Comparison of ENCODE assay signal across 8 cellular contexts in genomic region chr17:32142857-32143524, GRCh38. TPM values are rescaled to one million over a fixed set of nuclear protein-coding genes. Genes with fewer than 3 reads are reported as not detected.
DNase-seq lines count a peak whose midpoint lies in the region; ATAC-seq and TF ChIP-seq lines count a peak whose summit lies in the region.

No MANE protein-coding gene starts in this region.

- no peak for TF ChIP-seq EP300 in neural cell (conservative IDR thresholded peaks at IDR 0.05; ENCODE audit: poor library complexity, severe bottlenecking)

- ATAC-seq in GM21528 (IDR thresholded peaks at IDR 0.05; ENCODE audit: low FRiP score, unreplicated experiment) (peak; percentile 6), foreskin keratinocyte (peak; percentile 46), HG03571 (IDR thresholded peaks at IDR 0.05; ENCODE audit: unreplicated experiment) (no peak), HG03196 (IDR thresholded peaks at IDR 0.05; ENCODE audit: unreplicated experiment) (no peak)
- no peak for ATAC-seq in activated T-helper 17 cell treated with anti-CD3 and anti-CD28 coated beads, Interleukin-2, amount 50 U/mL, for 72 hours (replicated peaks)

- H3K4me3 Mint-ChIP-seq in activated T-helper 17 cell treated with anti-CD3 and anti-CD28 coated beads, Interleukin-2, amount 50 U/mL, for 72 hours, result peak overlapping the region; percentile 99

- TF ChIP-seq RAD21 in neural cell (conservative IDR thresholded peaks at IDR 0.05), result no peak

- H3K36me3 Mint-ChIP-seq in activated T-helper 17 cell treated with anti-CD3 and anti-CD28 coated beads, Interleukin-2, amount 50 U/mL, for 72 hours (ENCODE audit: low read depth), result peaks cover 6% of the 10 kb centered on the region

- H3K27ac ChIP-seq in foreskin keratinocyte, result peak overlapping the region; percentile 15
- H3K27ac ChIP-seq in neural cell (ENCODE audit: low read length), result peak overlapping the region; percentile 84

- CTCF ChIA-PET in BJ (lab: Yijun Ruan, JAX), result interaction anchor here (0.6 to 1.4 kb wide), 8 partner anchors 9 to 510 kb away, joined by 3 to 7 read pairs (median 3); no protein-coding TSS in a partner anchor

- no peaks in the 10 kb centered on the region for H3K27me3 ChIP-seq in BJ (ENCODE audit: control insufficient read depth, insufficient read depth, low read length)
- no peaks in the 10 kb centered on the region for H3K27me3 ChIP-seq in foreskin keratinocyte
- no peaks in the 10 kb centered on the region for H3K27me3 ChIP-seq in neural cell (ENCODE audit: insufficient read depth, low read depth, low read length)

- no peaks in the 10 kb centered on the region for H4K20me1 ChIP-seq in neural cell (ENCODE audit: insufficient read depth)

- H3K9ac ChIP-seq in neural cell (ENCODE audit: low read length), result peak overlapping the region; percentile 91

- no peaks in the 10 kb centered on the region for H3K27me3 Mint-ChIP-seq in activated T-helper 17 cell treated with anti-CD3 and anti-CD28 coated beads, Interleukin-2, amount 50 U/mL, for 72 hours

- DNase-seq in BJ (ENCODE audit: low read depth), result no peak
- peak; percentile 42 for DNase-seq in NCI-H510A treated with DMSO at 0.1 percent for 48 hours (lab: John Stamatoyannopoulos, UW)
- peak; percentile 30 to 54 for DNase-seq in foreskin keratinocyte

- H3F3A ChIP-seq in neural cell (ENCODE audit: insufficient read depth, low read length, poor library complexity, severe bottlenecking), result no peaks in the 10 kb centered on the region

- peaks cover 9% of the 10 kb centered on the region for H3K4me1 Mint-ChIP-seq in activated T-helper 17 cell treated with anti-CD3 and anti-CD28 coated beads, Interleukin-2, amount 50 U/mL, for 72 hours

- H3K27ac Mint-ChIP-seq in activated T-helper 17 cell treated with anti-CD3 and anti-CD28 coated beads, Interleukin-2, amount 50 U/mL, for 72 hours, result peak overlapping the region; percentile 97

- H3K79me2 ChIP-seq in neural cell (replicated peaks; ENCODE audit: insufficient read depth, low read length), result peaks cover 32% of the 10 kb centered on the region

- POLR2A ChIA-PET in BJ (lab: Charles Lee), result interaction anchor here (0.5 kb wide), 1 partner anchor 15 kb away, joined by 3 read pairs; no protein-coding TSS in a partner anchor

- peak overlapping the region; percentile 75 for H3K4me3 ChIP-seq in BJ (ENCODE audit: low read depth, low read length)
- H3K4me3 ChIP-seq in neural cell (ENCODE audit: low read length), result peak overlapping the region; percentile 96

- no peaks in the 10 kb centered on the region for H3K9me3 Mint-ChIP-seq in activated T-helper 17 cell treated with anti-CD3 and anti-CD28 coated beads, Interleukin-2, amount 50 U/mL, for 72 hours

- TF ChIP-seq CTCF in BJ (IDR thresholded peaks at IDR 0.05; ENCODE audit: insufficient read depth, low read depth, low read length) (no peak), foreskin keratinocyte (conservative IDR thresholded peaks at IDR 0.05) (no peak), neural cell (IDR thresholded peaks at IDR 0.05; ENCODE audit: poor library complexity, severe bottlenecking) (no peak)

- H3K4me1 ChIP-seq in foreskin keratinocyte, result no peaks in the 10 kb centered on the region

- no peaks in the 10 kb centered on the region for H3K9me2 ChIP-seq in neural cell (ENCODE audit: insufficient read depth, low read length)

- peak overlapping the region; percentile 65 for H3K4me2 ChIP-seq in neural cell (ENCODE audit: low read length)

- no peaks in the 10 kb centered on the region for H3K9me3 ChIP-seq in neural cell (ENCODE audit: low read length)

- H3K36me3 ChIP-seq in BJ (ENCODE audit: control insufficient read depth, insufficient read depth, low read length) (no peaks in the 10 kb centered on the region), neural cell (ENCODE audit: insufficient read depth, low read length) (no peaks in the 10 kb centered on the region)

- peak overlapping the region; percentile 91 for H2AFZ ChIP-seq in neural cell (ENCODE audit: low read depth, low read length)

TF ChIP-seq in neural cell, 6 proteins besides CTCF, POLR2A, EP300 and RAD21:
- TF ChIP-seq TAF1 (IDR thresholded peaks at IDR 0.05; ENCODE audit: low read depth) (no peak), SMC3 (conservative IDR thresholded peaks at IDR 0.05; ENCODE audit: poor library complexity) (no peak), EZH2 (IDR thresholded peaks at IDR 0.05; ENCODE audit: borderline replicate concordance, insufficient read depth, low read length, poor library complexity, severe bottlenecking) (no peak), MXI1 (conservative IDR thresholded peaks at IDR 0.05; ENCODE audit: poor library complexity, severe bottlenecking) (no peak), REST (IDR thresholded peaks at IDR 0.05; ENCODE audit: borderline replicate concordance) (no peak), POLR2AphosphoS5 (IDR thresholded peaks at IDR 0.05) (no peak)

RNA-seq across cellular contexts. Expression of gene RHOT1, which starts 0.7 kb away (rescaled TPM):
- polyA plus RNA-seq in BJ (2011; rRNA removed), result 27.4 and 46.3 TPM in 2 replicates
- polyA minus RNA-seq in BJ (2011; rRNA and poly(A)+ RNA removed), result 20.0 and 22.7 TPM in 2 replicates
- 10 to 100 TPM; 19.5 to 26.2 TPM for total RNA-seq in activated T-helper 17 cell treated with anti-CD3 and anti-CD28 coated beads, Interleukin-2, amount 50 U/mL, for 72 hours
- total RNA-seq in foreskin keratinocyte, result 25.6 and 28.5 TPM in 2 replicates
- polyA plus RNA-seq in foreskin keratinocyte, result 18.5 and 20.1 TPM in 2 replicates
- polyA plus RNA-seq in neural cell, result 97.4 and 99.1 TPM in 2 replicates
- 119 and 129 TPM in 2 replicates for polyA minus RNA-seq in neural cell

Comparison
In these comparisons a context has a peak if more than half of its experiments do, and no peak if none do; other contexts are left out.
1. ATAC-seq: peak in GM21528 (single experiment) and foreskin keratinocyte (single experiment); none in activated T-helper 17 cell treated with anti-CD3 and anti-CD28 coated beads, Interleukin-2, amount 50 U/mL, for 72 hours (single experiment), HG03571 (single experiment) and HG03196 (single experiment).